In the genomic region with DNA sequence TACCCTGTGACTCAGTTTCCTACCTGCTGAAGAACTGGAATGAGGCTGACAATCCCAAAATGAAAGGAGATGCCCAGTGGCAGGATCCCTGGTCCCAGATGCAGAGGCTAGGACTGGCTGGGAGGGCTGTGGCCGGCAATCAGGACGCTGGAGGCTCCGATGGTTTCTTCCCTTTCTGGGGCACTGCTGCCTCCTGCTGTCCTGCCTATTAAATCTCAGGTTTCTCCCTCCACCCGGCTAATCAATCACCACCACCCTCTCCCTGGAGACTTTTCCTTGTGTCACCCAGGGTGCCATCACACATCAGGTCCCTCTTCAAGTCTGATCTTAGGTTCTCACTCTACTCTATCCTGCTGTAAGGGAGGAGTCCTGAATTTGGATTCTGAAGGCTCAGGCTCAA, we compare ENCODE assay signal across 8 cellular contexts.
A peak's percentile ranks its signal among the peaks of the same experiment; 100 is the strongest.
DNase-seq lines count a peak whose midpoint lies in the region; ATAC-seq and TF ChIP-seq lines count a peak whose summit lies in the region.

No MANE protein-coding gene starts in this region.

- H3K4me2 ChIP-seq in neural progenitor cell: peak overlapping the region; percentile 16

- peak overlapping the region; percentile 74 for H2AFZ ChIP-seq in neural progenitor cell (replicated peaks)

- H3K27ac ChIP-seq in neural progenitor cell: no peak overlapping the region

- no peaks in the 10 kb centered on the region for H3K27me3 ChIP-seq in neural progenitor cell

- peaks cover 22% of the 10 kb centered on the region for H3K4me1 Mint-ChIP-seq in neural progenitor cell

- H3K4me3 ChIP-seq in WI38 (ENCODE audit: low read depth, low read length) (no peak overlapping the region; the same call in 1 of the 2 replicates), foreskin fibroblast (ENCODE audit: low read depth in 1 of 2, low read length in 2 of 2) (peak overlapping the region; percentile 37 to 48), neural progenitor cell (no peak overlapping the region)

- H3F3A ChIP-seq in neural progenitor cell (ENCODE audit: low read depth): no peaks in the 10 kb centered on the region

- H3K36me3 ChIP-seq in neural progenitor cell: no peaks in the 10 kb centered on the region

- H3K27me3 Mint-ChIP-seq in neural progenitor cell (ENCODE audit: insufficient read depth, low read depth): peaks cover 16% of the 10 kb centered on the region

- H3K27ac Mint-ChIP-seq in neural progenitor cell: no peak overlapping the region

- H3K79me2 ChIP-seq in neural progenitor cell (ENCODE audit: low read depth): no peaks in the 10 kb centered on the region

- ATAC-seq in GM21423 (IDR thresholded peaks at IDR 0.05; ENCODE audit: unreplicated experiment) (peak; percentile 63), HG03139 (IDR thresholded peaks at IDR 0.05; ENCODE audit: unreplicated experiment) (no peak)

- H4K20me1 ChIP-seq in neural progenitor cell (ENCODE audit: low read depth): no peaks in the 10 kb centered on the region

- DNase-seq in DMS53 (lab: John Stamatoyannopoulos, UW) (peak; percentile 72), MV-4-11 (lab: John Stamatoyannopoulos, UW) (peak; percentile 2), foreskin fibroblast (peak; percentile 60 to 84), neural progenitor cell (ENCODE audit: low spot score) (peak; percentile 86), germinal center (ENCODE audit: low spot score) (no peak)

- no peaks in the 10 kb centered on the region for H3K9me3 Mint-ChIP-seq in neural progenitor cell

- no peak overlapping the region for H3K9ac ChIP-seq in neural progenitor cell

- no peaks in the 10 kb centered on the region for H3K36me3 Mint-ChIP-seq in neural progenitor cell

- peaks cover 20% of the 10 kb centered on the region for H3K4me1 ChIP-seq in neural progenitor cell

- TF ChIP-seq CTCF in WI38 (IDR thresholded peaks at IDR 0.05; ENCODE audit: low read depth, low read length) (peak; percentile 79), foreskin fibroblast (IDR thresholded peaks at IDR 0.05; ENCODE audit: low read depth, low read length) (peak; percentile 67), neural progenitor cell (IDR thresholded peaks at IDR 0.05) (peak; percentile 72)

- H3K9me3 ChIP-seq in neural progenitor cell (ENCODE audit: low read depth): no peaks in the 10 kb centered on the region

- peak overlapping the region; percentile 68 for H3K4me3 Mint-ChIP-seq in neural progenitor cell

Comparison
In these comparisons a context has a peak if more than half of its experiments do, and no peak if none do; other contexts are left out.
1. H3K4me3 ChIP-seq: peak in foreskin fibroblast (2 of 2); none in WI38 (single experiment) and neural progenitor cell (single experiment).
2. Peak in every context shown above with its lines, with median percentiles within 50 percentile points of each other: CTCF ChIP-seq.